7 cellular contexts compared by ENCODE assay signal in genomic region chr5:43306954-43307353, GRCh38. TPM values are rescaled to one million over a fixed set of nuclear protein-coding genes. Genes with fewer than 3 reads are reported as not detected.
DNase-seq lines count a peak whose midpoint lies in the region; ATAC-seq, FAIRE-seq and TF ChIP-seq lines count a peak whose summit lies in the region.
"Not testable (repeated sequence)": the region's sequence is repeated elsewhere in the genome, so short reads cannot be mapped to it uniquely, and the experiment has no call there.

No MANE protein-coding gene starts in this region.

- DNase-seq in Karpas-422; T-helper 2 cell treated with Interferon-gamma antibody and Interleukin-4, amounts not matched to agents 5 μg/mL and 100 μg/mL, for 36 hours (ENCODE audit: low spot score); activated CD8-positive, alpha-beta memory T cell treated with anti-CD3 and anti-CD28 coated beads, Interleukin-2, amount 10 ng/mL, durations not matched to agents 7 days and 5 days; GM12878 (ENCODE audit: low read depth, low spot score); erythroblast (lab: John Stamatoyannopoulos, UW); mesothelial cell of epicardium (ENCODE audit: low spot score in 2 of 2, unreplicated experiment in 2 of 2); trophoblast cell: not testable (repeated sequence)

- H4K12ac ChIP-seq in trophoblast cell (ENCODE audit: low read depth, low read length): not testable (repeated sequence)

- H3K9me3 ChIP-seq in Karpas-422 (ENCODE audit: low read length); GM12878 (replicated peaks; ENCODE audit: control insufficient read depth, insufficient read depth, low read length); trophoblast cell (ENCODE audit: insufficient read depth, low read depth, low read length): not testable (repeated sequence)

- not testable (repeated sequence) for H3K4me3 ChIP-seq in Karpas-422 (ENCODE audit: low read length); GM12878; trophoblast cell (ENCODE audit: low read depth, low read length)

- not testable (repeated sequence) for H2BK5ac ChIP-seq in trophoblast cell (ENCODE audit: low read depth, low read length, poor library complexity)

- in situ Hi-C loops in GM12878 (cut with MboI): not testable (repeated sequence)

- RAD21 ChIA-PET in GM12878 (lab: Charles Lee; ENCODE audit: unreplicated experiment): interaction anchor here (0.7 to 3.2 kb wide), 5 partner anchors 9 to 398 kb away, joined by 3 to 21 read pairs (median 5); partner anchors contain the start of gene ZNF131

- intact Hi-C loops in GM12878 (cut with micrococcal nuclease; ENCODE audit: unreplicated experiment): loop anchor here (1.0 to 10.0 kb wide), 3 partner anchors 80 to 402 kb away; no protein-coding TSS in a partner anchor

- not testable (repeated sequence) for H3K9ac ChIP-seq in Karpas-422 (ENCODE audit: low read length); GM12878 (ENCODE audit: control insufficient read depth, insufficient read depth, low read length); trophoblast cell (ENCODE audit: low read length)

- H3K4me1 Mint-ChIP-seq in T-helper 2 cell treated with Interferon-gamma antibody and Interleukin-4, amounts not matched to agents 5 μg/mL and 100 μg/mL, for 36 hours (ENCODE audit: low read depth): peaks cover 74% of the 10 kb centered on the region
- peaks cover 73% of the 10 kb centered on the region for H3K4me1 Mint-ChIP-seq in activated CD8-positive, alpha-beta memory T cell treated with anti-CD3 and anti-CD28 coated beads, Interleukin-2, amount 10 ng/mL, durations not matched to agents 7 days and 5 days
- peaks cover 79% of the 10 kb centered on the region for H3K4me1 Mint-ChIP-seq in mesothelial cell of epicardium

- H3K9me3 Mint-ChIP-seq in T-helper 2 cell treated with Interferon-gamma antibody and Interleukin-4, amounts not matched to agents 5 μg/mL and 100 μg/mL, for 36 hours; activated CD8-positive, alpha-beta memory T cell treated with anti-CD3 and anti-CD28 coated beads, Interleukin-2, amount 10 ng/mL, durations not matched to agents 7 days and 5 days (ENCODE audit: low read depth); mesothelial cell of epicardium: not testable (repeated sequence)

- H3K36me3 ChIP-seq in Karpas-422 (ENCODE audit: insufficient read depth, low read length): peaks cover 76% of the 10 kb centered on the region
- H3K36me3 ChIP-seq in GM12878 (ENCODE audit: control insufficient read depth in 2 of 2, insufficient read depth in 2 of 2, low read length in 1 of 2); trophoblast cell (ENCODE audit: control insufficient read depth in 1 of 2, insufficient read depth in 2 of 2, low read length in 2 of 2): not testable (repeated sequence)

- not testable (repeated sequence) for H2AFZ ChIP-seq in Karpas-422 (ENCODE audit: low read length); GM12878 (ENCODE audit: control insufficient read depth, low read depth, low read length); trophoblast cell (ENCODE audit: insufficient read depth, low read length, poor library complexity)

- TF ChIP-seq EP300 in GM12878 (IDR thresholded peaks at IDR 0.05; ENCODE audit: borderline replicate concordance in 1 of 2, control insufficient read depth in 1 of 2, low read depth in 2 of 2, low read length in 2 of 2): not testable (repeated sequence)

- not testable (repeated sequence) for TF ChIP-seq RAD21 in GM12878 (IDR thresholded peaks at IDR 0.05; ENCODE audit: insufficient read depth, low read depth, low read length)

- not testable (repeated sequence) for H2AK5ac ChIP-seq in trophoblast cell (ENCODE audit: low read length)

- H3K9me2 ChIP-seq in Karpas-422 (replicated peaks; ENCODE audit: insufficient read depth, low read length): not testable (repeated sequence)

- H3K4me2 ChIP-seq in Karpas-422 (ENCODE audit: low read depth, low read length, poor library complexity, severe bottlenecking): peak overlapping the region; percentile 22
- not testable (repeated sequence) for H3K4me2 ChIP-seq in GM12878 (ENCODE audit: control insufficient read depth, insufficient read depth); trophoblast cell (ENCODE audit: low read length)

- H4K91ac ChIP-seq in trophoblast cell (ENCODE audit: low read depth, low read length): not testable (repeated sequence)

- H4K20me1 ChIP-seq in Karpas-422 (ENCODE audit: insufficient read depth, low read depth, low read length): peaks cover 68% of the 10 kb centered on the region
- not testable (repeated sequence) for H4K20me1 ChIP-seq in GM12878 (ENCODE audit: control insufficient read depth, insufficient read depth)

- H3K4ac ChIP-seq in trophoblast cell (ENCODE audit: low read depth, low read length): peak overlapping the region; percentile 27

- not testable (repeated sequence) for H3K27me3 ChIP-seq in Karpas-422 (ENCODE audit: low read length); GM12878 (replicated peaks in 1 of 2; ENCODE audit: control insufficient read depth in 2 of 2, insufficient read depth in 2 of 2, low read length in 1 of 2); trophoblast cell (ENCODE audit: insufficient read depth, low read length)

- not testable (repeated sequence) for H3K23ac ChIP-seq in trophoblast cell (ENCODE audit: low read length)

- ATAC-seq in activated CD8-positive, alpha-beta memory T cell treated with anti-CD3 and anti-CD28 coated beads, Interleukin-2, amount 10 ng/mL, durations not matched to agents 7 days and 5 days: not testable (repeated sequence)
- ATAC-seq in GM12878: peak; percentile 8

- TF ChIP-seq CTCF in GM12878 (IDR thresholded peaks at IDR 0.05 in 2 of 3, conservative IDR thresholded peaks at IDR 0.05 in 1 of 3; ENCODE audit: control insufficient read depth in 2 of 3, extremely low read depth in 1 of 3, insufficient read depth in 1 of 3, low read depth in 3 of 3, low read length in 3 of 3); mesothelial cell of epicardium (IDR thresholded peaks at IDR 0.05; ENCODE audit: unreplicated experiment): not testable (repeated sequence)

- not testable (repeated sequence) for H3K79me1 ChIP-seq in trophoblast cell (ENCODE audit: low read length)

- not testable (repeated sequence) for H3K27me3 Mint-ChIP-seq in T-helper 2 cell treated with Interferon-gamma antibody and Interleukin-4, amounts not matched to agents 5 μg/mL and 100 μg/mL, for 36 hours (ENCODE audit: low read depth); activated CD8-positive, alpha-beta memory T cell treated with anti-CD3 and anti-CD28 coated beads, Interleukin-2, amount 10 ng/mL, durations not matched to agents 7 days and 5 days; mesothelial cell of epicardium (ENCODE audit: low read depth)

- SMC1A ChIA-PET in GM12878 (lab: Charles Lee; ENCODE audit: uncharacterized antibody, unreplicated experiment): interaction anchor here (0.6 to 2.9 kb wide), 9 partner anchors 61 to 201 kb away, joined by 3 to 11 read pairs (median 3); partner anchors contain the start of gene TMEM267

- peak overlapping the region; percentile 32 for H3K4me3 Mint-ChIP-seq in T-helper 2 cell treated with Interferon-gamma antibody and Interleukin-4, amounts not matched to agents 5 μg/mL and 100 μg/mL, for 36 hours
- not testable (repeated sequence) for H3K4me3 Mint-ChIP-seq in activated CD8-positive, alpha-beta memory T cell treated with anti-CD3 and anti-CD28 coated beads, Interleukin-2, amount 10 ng/mL, durations not matched to agents 7 days and 5 days; mesothelial cell of epicardium

- H3K36me3 Mint-ChIP-seq in T-helper 2 cell treated with Interferon-gamma antibody and Interleukin-4, amounts not matched to agents 5 μg/mL and 100 μg/mL, for 36 hours (ENCODE audit: low read depth): peaks cover 39% of the 10 kb centered on the region
- peaks cover 40% of the 10 kb centered on the region for H3K36me3 Mint-ChIP-seq in activated CD8-positive, alpha-beta memory T cell treated with anti-CD3 and anti-CD28 coated beads, Interleukin-2, amount 10 ng/mL, durations not matched to agents 7 days and 5 days
- not testable (repeated sequence) for H3K36me3 Mint-ChIP-seq in mesothelial cell of epicardium

- H4K8ac ChIP-seq in trophoblast cell (ENCODE audit: low read depth, low read length): not testable (repeated sequence)

- H3K79me2 ChIP-seq in Karpas-422 (ENCODE audit: low read length) (peaks cover 98% of the 10 kb centered on the region), GM12878 (ENCODE audit: control insufficient read depth, insufficient read depth, low read length) (peaks cover 98% of the 10 kb centered on the region), trophoblast cell (ENCODE audit: control insufficient read depth, insufficient read depth, low read length, poor library complexity) (peaks cover 11% of the 10 kb centered on the region)

- TF ChIP-seq POLR2A in GM12878 (IDR thresholded peaks at IDR 0.05; ENCODE audit: low read depth, low read length): not testable (repeated sequence)
- peak; percentile 15 for TF ChIP-seq POLR2A in erythroblast (IDR thresholded peaks at IDR 0.05; ENCODE audit: low read length)

- not testable (repeated sequence) for H3K14ac ChIP-seq in trophoblast cell (ENCODE audit: low read length)

- WGBS in GM12878 (ENCODE audit: insufficient coverage, insufficient replicate concordance, low lambda C conversion rate, missing lambda C conversion rate): 96% methylated on average over 5 of the region's 5 CpGs
- no CpG with 5 or more reads among the region's 5 CpGs for WGBS in trophoblast cell (ENCODE audit: extremely low coverage, insufficient coverage, insufficient read length)

- not testable (repeated sequence) for FAIRE-seq in GM12878 (lab: Jason Lieb, UNC)

- H3K4me1 ChIP-seq in Karpas-422 (ENCODE audit: low read length): peaks cover 89% of the 10 kb centered on the region
- H3K4me1 ChIP-seq in GM12878 (ENCODE audit: control insufficient read depth, insufficient read depth, low read length); trophoblast cell (ENCODE audit: control insufficient read depth in 1 of 2, insufficient read depth in 2 of 2, low read length in 2 of 2): not testable (repeated sequence)

- H2BK120ac ChIP-seq in trophoblast cell (ENCODE audit: insufficient read depth, low read length, poor library complexity): not testable (repeated sequence)

- not testable (repeated sequence) for BruUV-seq in GM12878 (replicated peaks; lab: Mats Ljungman, UMichigan)

- not testable (repeated sequence) for H2BK12ac ChIP-seq in trophoblast cell (ENCODE audit: low read length)

- H3K27ac ChIP-seq in Karpas-422 (ENCODE audit: low read length): peak overlapping the region; percentile 32
- not testable (repeated sequence) for H3K27ac ChIP-seq in GM12878 (ENCODE audit: control insufficient read depth, insufficient read depth); trophoblast cell (ENCODE audit: low read depth, low read length)

- H3K18ac ChIP-seq in trophoblast cell (ENCODE audit: low read length): not testable (repeated sequence)

- POLR2A ChIA-PET in GM12878 (lab: Charles Lee): interaction anchor here (0.7 kb wide), 1 partner anchor 79 kb away, joined by 6 read pairs; no protein-coding TSS in a partner anchor

- CTCF ChIA-PET in activated CD8-positive, alpha-beta memory T cell treated with anti-CD3 and anti-CD28 coated beads, Interleukin-2, amount 10 ng/mL, durations not matched to agents 7 days and 5 days (lab: Charles Lee): interaction anchor here (0.7 to 2.4 kb wide), 4 partner anchors 74 to 456 kb away, joined by 3 to 14 read pairs (median 6); partner anchors contain the start of gene ZNF131
- CTCF ChIA-PET in GM12878 (lab: Yijun Ruan, JAX): interaction anchor here (1.0 to 3.7 kb wide), 14 partner anchors 9 to 204 kb away, joined by 3 to 29 read pairs (median 8); partner anchors contain the start of gene ZNF131

- peak overlapping the region; percentile 50 for H3K27ac Mint-ChIP-seq in T-helper 2 cell treated with Interferon-gamma antibody and Interleukin-4, amounts not matched to agents 5 μg/mL and 100 μg/mL, for 36 hours
- peak overlapping the region; percentile 81 for H3K27ac Mint-ChIP-seq in activated CD8-positive, alpha-beta memory T cell treated with anti-CD3 and anti-CD28 coated beads, Interleukin-2, amount 10 ng/mL, durations not matched to agents 7 days and 5 days
- H3K27ac Mint-ChIP-seq in mesothelial cell of epicardium: peak overlapping the region; percentile 77

RNA-seq across cellular contexts. Expression of gene HMGCS1, which starts 6.3 kb away (rescaled TPM):
- 131 and 184 TPM in 2 replicates for total RNA-seq in Karpas-422 (2014; rRNA removed; shearing (Covaris generic); ENCODE audit: low replicate concordance)
- 100 to 1,000 TPM in 1 of 2 experiments, 10 to 100 TPM in 1; 91.4 to 121 TPM for total RNA-seq in activated CD8-positive, alpha-beta memory T cell treated with anti-CD3 and anti-CD28 coated beads, Interleukin-2, amount 10 ng/mL, durations not matched to agents 7 days and 5 days
- 281 and 289 TPM in 2 replicates for total RNA-seq in GM12878 (2013; cell fraction: nucleolus; rRNA removed)
- total RNA-seq in GM12878 (2014; rRNA removed): 62.5 and 76.2 TPM in 2 replicates
- 123 and 137 TPM in 2 replicates for total RNA-seq in GM12878 (2014; rRNA removed; fragmentation: Illumina TruSeq; extraction: Trizol)
- total RNA-seq in GM12878 (2021): 131 and 142 TPM in 2 replicates
- polyA plus RNA-seq in GM12878 (2011; ENCODE audit: low read depth): 24.3 TPM
- polyA plus RNA-seq in GM12878 (2011; rRNA removed): 193 and 302 TPM in 2 replicates
- polyA plus RNA-seq in GM12878 (2011; cell fraction: cytosol; rRNA removed): 64.6 and 75.4 TPM in 2 replicates
- 182 and 213 TPM in 2 replicates for polyA plus RNA-seq in GM12878 (2011; cell fraction: nucleus; rRNA removed)
- polyA plus RNA-seq in GM12878 (2012): 38.9 and 82.7 TPM in 2 replicates
- 185 and 250 TPM in 2 replicates for polyA plus RNA-seq in GM12878 (2014; fragmentation: Illumina TruSeq; extraction: Trizol)
- 10 to 100 TPM; 74.9 to 94.1 TPM for polyA plus RNA-seq in GM12878 (2014; fragmentation: Nextera tagmentation; extraction: Ambion mirVana)
- polyA plus RNA-seq in GM12878 (2014; rRNA removed): 103 and 140 TPM in 2 replicates
- polyA plus RNA-seq in GM12878 (2016; fragmentation: Nextera tagmentation; extraction: Ambion mirVana): 10 to 100 TPM; 24.0 to 26.8 TPM
- 159 and 212 TPM in 2 replicates for polyA minus RNA-seq in GM12878 (2011; rRNA and poly(A)+ RNA removed)
- 62.0 and 67.2 TPM in 2 replicates for polyA minus RNA-seq in GM12878 (2011; cell fraction: cytosol; rRNA and poly(A)+ RNA removed)
- 134 and 186 TPM in 2 replicates for polyA minus RNA-seq in GM12878 (2011; cell fraction: nucleus; rRNA and poly(A)+ RNA removed)
- total RNA-seq in mesothelial cell of epicardium: 129 to 131 TPM (median 130 TPM) in 3 replicates
- 199 and 205 TPM in 2 replicates for polyA plus RNA-seq in trophoblast cell (2013)
